In the genomic region with DNA sequence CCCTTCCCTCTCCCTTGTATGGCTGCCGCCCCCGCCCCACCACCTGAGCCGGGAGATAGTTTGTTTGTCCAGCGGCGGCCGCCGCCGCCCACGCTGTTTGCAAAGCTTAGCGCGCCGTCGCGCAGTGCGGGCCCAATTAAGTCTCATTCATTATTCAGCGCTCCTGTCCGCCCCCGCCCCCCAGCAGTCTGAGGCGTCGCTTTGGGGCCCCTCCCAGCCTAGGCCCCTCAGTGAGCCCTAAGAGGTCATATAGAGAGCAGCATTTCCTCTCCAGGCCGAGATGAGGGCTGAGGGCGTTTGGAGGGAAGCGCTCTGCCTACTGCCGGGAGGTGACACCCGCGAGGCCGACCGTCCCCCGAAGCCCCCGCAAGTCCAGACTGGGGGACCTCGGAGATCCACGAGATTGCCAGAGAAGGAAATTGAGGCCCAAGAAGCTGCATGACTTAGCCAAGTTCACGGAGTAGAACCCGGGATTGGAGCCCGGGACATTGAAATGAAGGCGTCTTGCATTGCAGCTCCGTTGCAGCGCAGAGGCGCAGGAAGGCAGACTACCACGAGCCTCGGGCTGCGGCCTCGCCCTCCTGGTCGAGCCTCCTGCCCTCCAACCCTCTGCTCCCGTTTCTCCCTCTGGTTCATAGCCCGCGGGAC, we compare ENCODE assay signal across 8 cellular contexts. TPM values are rescaled to one million over a fixed set of nuclear protein-coding genes. Genes with fewer than 3 reads are reported as not detected.
A peak's percentile ranks its signal among the peaks of the same experiment; 100 is the strongest.
DNase-seq lines count a peak whose midpoint lies in the region; ATAC-seq, FAIRE-seq and TF ChIP-seq lines count a peak whose summit lies in the region.

Gene DNAJC22, plus strand, starts transcription at position 230 of the 648 bp plus-strand sequence. CDS start 1,985 bp downstream, outside the sequence.

- H3K9ac ChIP-seq in ES-I3 (ENCODE audit: low read depth, low read length): peak within 1 kb of the TSS; percentile 41; the same call in 1 of the 2 replicates

- DNase-seq in RWPE2 (ENCODE audit: low spot score): no peak
- DNase-seq in naive thymus-derived CD8-positive, alpha-beta T cell: peak in 1 of 10 donors; percentile 48
- DNase-seq in H54 (ENCODE audit: insufficient read length, low spot score): no peak
- no peak for DNase-seq in iPS-NIHi7 (ENCODE audit: extremely low spot score)
- DNase-seq in SK-N-DZ (ENCODE audit: low spot score): no peak

- H3K4me3 ChIP-seq in RWPE2 (ENCODE audit: severe bottlenecking): peak within 1 kb of the TSS; percentile 12
- H3K4me3 ChIP-seq in ectodermal cell (ENCODE audit: insufficient read depth, low read depth, low read length): peak within 1 kb of the TSS; percentile 21

- H3K9me3 ChIP-seq in ES-I3 (ENCODE audit: control insufficient read depth, insufficient read depth, low read length): no peaks in the 10 kb centered on the region
- no peaks in the 10 kb centered on the region for H3K9me3 ChIP-seq in RWPE2 (ENCODE audit: severe bottlenecking)
- no peaks in the 10 kb centered on the region for H3K9me3 ChIP-seq in ectodermal cell (ENCODE audit: control insufficient read depth, low read length)

- ATAC-seq in RWPE2 (ENCODE audit: low read depth): peak; percentile 7; the same call in 1 of the 3 replicates
- ATAC-seq in naive thymus-derived CD8-positive, alpha-beta T cell: peak; percentile 24 to 26

- H3K4me1 ChIP-seq in ES-I3 (ENCODE audit: insufficient read depth, low read length) (peaks cover 6% of the 10 kb centered on the region; the same call in 1 of the 2 replicates), RWPE2 (ENCODE audit: insufficient read depth, poor library complexity, severe bottlenecking) (peaks cover 13% of the 10 kb centered on the region), ectodermal cell (ENCODE audit: control insufficient read depth, insufficient read depth, low read length) (peaks cover 22% of the 10 kb centered on the region)

- no peak for FAIRE-seq in H54 (lab: Jason Lieb, UNC)

- H3K27me3 ChIP-seq in RWPE2 (ENCODE audit: insufficient read depth, poor library complexity, severe bottlenecking) (peaks cover 55% of the 10 kb centered on the region), ectodermal cell (ENCODE audit: control insufficient read depth, insufficient read depth, low read length, poor library complexity, severe bottlenecking) (peaks cover 89% of the 10 kb centered on the region)

- no peak for TF ChIP-seq POLR2A in H54 (IDR thresholded peaks at IDR 0.05; ENCODE audit: low read depth, low read length)

- POLR2A ChIA-PET in naive thymus-derived CD8-positive, alpha-beta T cell (lab: Charles Lee): interaction anchor here (0.6 to 2.3 kb wide), 3 partner anchors 23 to 1368 kb away, joined by 6 to 9 read pairs (median 8); partner anchors contain the start of gene TROAP

- H3K36me3 Mint-ChIP-seq in naive thymus-derived CD8-positive, alpha-beta T cell: peaks cover 0 to 4% (median 0%) of the 10 kb centered on the region in 3 donors

- H3K27ac ChIP-seq in 22Rv1 (peak within 1 kb of the TSS; percentile 95), RWPE2 (ENCODE audit: poor library complexity, severe bottlenecking) (no peak within 1 kb of the TSS), ectodermal cell (ENCODE audit: insufficient read depth, low read depth, low read length, poor library complexity, severe bottlenecking) (no peak within 1 kb of the TSS)

- 1% methylated on average over 47 of the region's 47 CpGs for WGBS in ectodermal cell, 2 experiments

- peaks cover 19 to 83% (median 51%) of the 10 kb centered on the region in 5 donors for H3K27me3 Mint-ChIP-seq in naive thymus-derived CD8-positive, alpha-beta T cell

- H3K4me1 Mint-ChIP-seq in naive thymus-derived CD8-positive, alpha-beta T cell: peaks cover 20 to 53% (median 46%) of the 10 kb centered on the region in 4 donors

- H3K9me3 Mint-ChIP-seq in naive thymus-derived CD8-positive, alpha-beta T cell: no peaks in the 10 kb centered on the region

- no peak for TF ChIP-seq CTCF in 22Rv1 (IDR thresholded peaks at IDR 0.05)
- TF ChIP-seq CTCF in RWPE2 (IDR thresholded peaks at IDR 0.05; ENCODE audit: poor library complexity, severe bottlenecking): no peak

- H3K4me3 Mint-ChIP-seq in naive thymus-derived CD8-positive, alpha-beta T cell: peak within 1 kb of the TSS; percentile 73 to 91 (median 88)

- peak within 1 kb of the TSS in 5 of 10 donors; percentile 27 to 59 (median 37) for H3K27ac Mint-ChIP-seq in naive thymus-derived CD8-positive, alpha-beta T cell

- H3K36me3 ChIP-seq in ES-I3 (ENCODE audit: insufficient read depth, low read length): no peaks in the 10 kb centered on the region
- H3K36me3 ChIP-seq in RWPE2 (ENCODE audit: low read depth): no peaks in the 10 kb centered on the region
- no peaks in the 10 kb centered on the region for H3K36me3 ChIP-seq in ectodermal cell (ENCODE audit: control insufficient read depth, insufficient read depth, low read length)

RNA-seq across cellular contexts. Expression of gene DNAJC22, which starts in this region (rescaled TPM):
- polyA plus RNA-seq in ectodermal cell (2013, experiment 1 of 4): 0.31 TPM
- polyA plus RNA-seq in ectodermal cell (2013, experiment 2 of 4): 0.20 TPM
- polyA plus RNA-seq in ectodermal cell (2013, experiment 3 of 4): 0.11 TPM
- polyA plus RNA-seq in ectodermal cell (2013, experiment 4 of 4): 0.16 TPM
- not detected for total RNA-seq in naive thymus-derived CD8-positive, alpha-beta T cell
- polyA plus RNA-seq in naive thymus-derived CD8-positive, alpha-beta T cell: not detected
- polyA plus RNA-seq in SK-N-DZ (2014; cell fraction: cytosol; rRNA removed): 2.2 and 2.4 TPM in 2 replicates
- 2.3 and 2.4 TPM in 2 replicates for polyA plus RNA-seq in SK-N-DZ (2014; cell fraction: nucleus; rRNA removed)

Comparison
In these comparisons a context has a peak if more than half of its experiments do, and no peak if none do; other contexts are left out.
1. Peak in ATAC-seq in naive thymus-derived CD8-positive, alpha-beta T cell; RNA of the gene not detected or under 1 TPM.